8 cellular contexts compared by ENCODE assay signal in genomic region chr17:48618366-48618896, GRCh38. TPM values are rescaled to one million over a fixed set of nuclear protein-coding genes. Genes with fewer than 3 reads are reported as not detected.
A peak's percentile ranks its signal among the peaks of the same experiment; 100 is the strongest.
DNase-seq lines count a peak whose midpoint lies in the region; ATAC-seq and TF ChIP-seq lines count a peak whose summit lies in the region.

No MANE protein-coding gene starts in this region.

- no peaks in the 10 kb centered on the region for H4K20me1 ChIP-seq in KMS-11 (ENCODE audit: insufficient read depth)

- H3K27ac ChIP-seq in KMS-11 (no peak overlapping the region), SJCRH30 (no peak overlapping the region), neutrophil (no peak overlapping the region)

- peak overlapping the region; percentile 53; the same call in 1 of the 2 replicates for H3K4me2 ChIP-seq in KMS-11

- no peaks in the 10 kb centered on the region for H3K36me3 ChIP-seq in KMS-11 (ENCODE audit: insufficient read depth)
- H3K36me3 ChIP-seq in SJCRH30 = no peaks in the 10 kb centered on the region
- no peaks in the 10 kb centered on the region for H3K36me3 ChIP-seq in neutrophil

- H3K9ac ChIP-seq in KMS-11 = no peak overlapping the region

- H2AFZ ChIP-seq in KMS-11 (ENCODE audit: low read depth) = no peak overlapping the region

- H3K4me3 ChIP-seq in KMS-11 (IDR thresholded peaks at IDR 0.05; ENCODE audit: insufficient read depth, low read depth, low read length) (no peak overlapping the region), SJCRH30 (peak overlapping the region; percentile 34), neutrophil (ENCODE audit: low read depth in 1 of 2, low read length in 1 of 2) (no peak overlapping the region)

- peaks cover 81% of the 10 kb centered on the region for H3K27me3 ChIP-seq in KMS-11 (ENCODE audit: insufficient read depth, low read depth)
- H3K27me3 ChIP-seq in SJCRH30 = peaks cover 18% of the 10 kb centered on the region
- peaks cover 100% of the 10 kb centered on the region for H3K27me3 ChIP-seq in neutrophil

- no peak for ATAC-seq in HG02840 (IDR thresholded peaks at IDR 0.05; ENCODE audit: low FRiP score, unreplicated experiment)

- no peaks in the 10 kb centered on the region for H3K79me2 ChIP-seq in KMS-11 (ENCODE audit: insufficient read depth, low read depth)

- DNase-seq in DMS153 (lab: John Stamatoyannopoulos, UW) (peak; percentile 66), SJCRH30 (peak; percentile 74 to 89), fibroblast of the conjunctiva (ENCODE audit: low read depth) (peak; percentile 49), stromal cell of bone marrow (ENCODE audit: low read depth) (peak; percentile 63)
- peak; percentile 71 for DNase-seq in activated effector memory CD4-positive, alpha-beta T cell treated with Interleukin-2 at 50 U/mL for 16 hours

- H3K4me1 ChIP-seq in KMS-11 (ENCODE audit: low read depth, poor library complexity, severe bottlenecking) = peaks cover 15% of the 10 kb centered on the region
- no peaks in the 10 kb centered on the region for H3K4me1 ChIP-seq in SJCRH30
- H3K4me1 ChIP-seq in neutrophil (ENCODE audit: control insufficient read depth in 1 of 2, insufficient read depth in 1 of 2, low read depth in 1 of 2, low read length in 1 of 2) = no peaks in the 10 kb centered on the region

- no peaks in the 10 kb centered on the region for H3K9me3 ChIP-seq in SJCRH30 (replicated peaks)
- no peaks in the 10 kb centered on the region for H3K9me3 ChIP-seq in neutrophil

- TF ChIP-seq CTCF in KMS-11 (conservative IDR thresholded peaks at IDR 0.05; ENCODE audit: low read depth, low read length) (peak; percentile 95), neutrophil (IDR thresholded peaks at IDR 0.05) (peak; percentile 89)

RNA-seq across cellular contexts. Expression of gene HOXB8, which starts 3.3 kb away (rescaled TPM):
- total RNA-seq in SJCRH30 (2014; rRNA removed; shearing (Covaris generic)) = 0.13 and 0.38 TPM in 2 replicates

RNA-seq across cellular contexts. Expression of gene HOXB7, which starts 7.6 kb away (rescaled TPM):
- 18.8 and 23.1 TPM in 2 replicates for total RNA-seq in SJCRH30 (2014; rRNA removed; shearing (Covaris generic))

RNA-seq across cellular contexts. Expression of gene HOXB9, which starts 7.7 kb away (rescaled TPM):
- total RNA-seq in SJCRH30 (2014; rRNA removed; shearing (Covaris generic)) = 2.5 and 4.0 TPM in 2 replicates

RNA-seq across cellular contexts. Expression of gene HOXB6, which starts 13.6 kb away (rescaled TPM):
- 6.2 and 7.5 TPM in 2 replicates for total RNA-seq in SJCRH30 (2014; rRNA removed; shearing (Covaris generic))

RNA-seq across cellular contexts. Expression of gene HOXB5, which starts 24.9 kb away (rescaled TPM):
- 0.51 and 0.61 TPM in 2 replicates for total RNA-seq in SJCRH30 (2014; rRNA removed; shearing (Covaris generic))
